ENCODE assay signal across 8 cellular contexts in genomic region chr11:68459886-68460740, GRCh38. TPM values are rescaled to one million over a fixed set of nuclear protein-coding genes. Genes with fewer than 3 reads are reported as not detected.
DNase-seq lines count a peak whose midpoint lies in the region; ATAC-seq and TF ChIP-seq lines count a peak whose summit lies in the region.

No MANE protein-coding gene starts in this region.

- ATAC-seq in GM18502 (IDR thresholded peaks at IDR 0.05; ENCODE audit: poor library complexity, unreplicated experiment) = peak; percentile 84
- peak; percentile 82 for ATAC-seq in HG02970 (IDR thresholded peaks at IDR 0.05; ENCODE audit: low FRiP score, unreplicated experiment)
- ATAC-seq in right cardiac atrium = peak; percentile 95 to 96
- ATAC-seq in psoas muscle = peak; percentile 90 to 92 (median 92)

- intact Hi-C loops in ascending aorta (cut with DNase I) (loop anchor here (2.0 to 10.0 kb wide), 5 partner anchors 123 to 425 kb away; partner anchors contain the start of genes CHKA, KMT5B, NDUFS8 and TCIRG1), right cardiac atrium (cut with DNase I) (loop anchor here in 3 of 4 donors (10.0 kb wide), 3 partner anchors 95 to 1185 kb away; partner anchors contain the start of gene CCND1 (in 1 of the 3)), psoas muscle (cut with DNase I) (loop anchor here (5.0 to 10.0 kb wide), 4 partner anchors 37 to 122 kb away; no protein-coding TSS in a partner anchor)

- H3K27me3 ChIP-seq in ascending aorta (no peaks in the 10 kb centered on the region), right cardiac atrium (ENCODE audit: control insufficient read depth, insufficient read depth) (no peaks in the 10 kb centered on the region), psoas muscle (ENCODE audit: insufficient read depth in 3 of 3, low read length in 2 of 3) (no peaks in the 10 kb centered on the region)

- peak in 1 of 3 experiments; percentile 12 for TF ChIP-seq CTCF in ascending aorta (IDR thresholded peaks at IDR 0.05)
- TF ChIP-seq CTCF in psoas muscle (IDR thresholded peaks at IDR 0.05) = no peak

- WGBS in right cardiac atrium = 4% methylated on average over 56 of the region's 56 CpGs
- WGBS in psoas muscle, 3 donors = 4% methylated on average over 48 to 56 of the region's 56 CpGs
- WGBS in urinary bladder = 4% methylated on average over 56 of the region's 56 CpGs

- peak overlapping the region; percentile 71 to 74 for H3K4me3 ChIP-seq in ascending aorta
- peak overlapping the region; percentile 97 for H3K4me3 ChIP-seq in right cardiac atrium (ENCODE audit: low read length)
- H3K4me3 ChIP-seq in psoas muscle = peak overlapping the region; percentile 94
- H3K4me3 ChIP-seq in urinary bladder (ENCODE audit: low read depth, low read length) = peak overlapping the region; percentile 99

- no peaks in the 10 kb centered on the region for H3K9me3 ChIP-seq in ascending aorta
- H3K9me3 ChIP-seq in right cardiac atrium (ENCODE audit: control insufficient read depth, low read length) = no peaks in the 10 kb centered on the region
- H3K9me3 ChIP-seq in psoas muscle = no peaks in the 10 kb centered on the region

- H3K27ac ChIP-seq in ascending aorta (peak overlapping the region; percentile 92), right cardiac atrium (ENCODE audit: low read length) (peak overlapping the region; percentile 98), psoas muscle (peak overlapping the region; percentile 99), urinary bladder (ENCODE audit: low read depth) (peak overlapping the region; percentile 90)

- H3K36me3 ChIP-seq in ascending aorta (no peaks in the 10 kb centered on the region), psoas muscle (ENCODE audit: insufficient read depth in 1 of 2, low read depth in 1 of 2) (no peaks in the 10 kb centered on the region), urinary bladder (ENCODE audit: insufficient read depth) (no peaks in the 10 kb centered on the region)

- DNase-seq in NCI-H187 treated with DMSO at 0.1 percent for 48 hours (lab: John Stamatoyannopoulos, UW) (peak; percentile 85), T-helper 2 cell (peak; percentile 91 to 98 (median 93)), ascending aorta (ENCODE audit: low spot score in 2 of 2) (peak; percentile 96 to 99), right cardiac atrium (peak; percentile 98 to 99 (median 98)), psoas muscle (peak; percentile 96 to 97)

- H3K4me1 ChIP-seq in ascending aorta (peaks cover 6 to 25% of the 10 kb centered on the region in 2 donors), right cardiac atrium (ENCODE audit: control insufficient read depth, insufficient read depth, low read length) (peaks cover 12% of the 10 kb centered on the region), psoas muscle (peaks cover 32% of the 10 kb centered on the region), urinary bladder (ENCODE audit: insufficient read depth) (no peaks in the 10 kb centered on the region)

RNA-seq across cellular contexts. Expression of gene PPP6R3, which starts 0.4 kb away (rescaled TPM):
- 94.7 TPM for total RNA-seq in ascending aorta
- 100 to 1,000 TPM in 1 of 4 donors, 10 to 100 TPM in 3; 81.5 to 101 (median 90.8) TPM for total RNA-seq in right cardiac atrium
- polyA plus RNA-seq in right cardiac atrium = 22.1 TPM
- total RNA-seq in psoas muscle = 100 to 1,000 TPM in 1 of 4 donors, 10 to 100 TPM in 3; 58.8 to 102 (median 70.2) TPM
- 10 to 100 TPM; 19.7 to 43.2 (median 26.8) TPM for polyA plus RNA-seq in psoas muscle
- 288 TPM for total RNA-seq in urinary bladder
- polyA plus RNA-seq in urinary bladder = 46.8 TPM

Comparison
In these comparisons a context has a peak if more than half of its experiments do, and no peak if none do; other contexts are left out.
1. Peak in every context shown above with its lines: DNase-seq, ATAC-seq, H3K4me3 ChIP-seq and H3K27ac ChIP-seq.